11 cellular contexts compared by ENCODE assay signal in the genomic region with DNA sequence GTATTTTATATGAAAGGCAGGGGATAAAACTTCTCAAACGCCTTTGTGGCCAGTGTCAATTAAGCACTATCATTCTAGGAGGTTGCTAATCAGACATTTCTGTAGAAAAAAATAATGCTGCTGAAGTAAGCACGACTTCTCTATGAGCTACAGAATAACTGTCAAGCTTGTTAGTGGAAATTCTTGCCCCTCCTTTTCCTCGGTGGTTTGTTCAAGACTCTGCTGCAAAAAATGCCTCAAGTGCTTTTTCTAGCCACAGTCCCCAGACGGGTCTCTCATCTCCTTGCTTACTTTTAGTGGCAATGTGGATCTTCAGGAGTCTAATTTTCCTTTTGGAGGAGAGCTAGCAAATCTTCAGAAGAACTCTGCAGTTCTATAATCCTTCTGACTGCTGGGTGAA.
"Had no signal": no experiment of that assay in that cellular context is flagged by ENCODE, and none has a peak within 500 bp of the region (broad histone marks: within the 10 kb centered on the region; RNA-seq: fewer than 3 reads in every experiment).

No MANE protein-coding gene starts in this region.

- H3K27me3 Mint-ChIP-seq: stimulated activated naive CD8-positive, alpha-beta T cell treated with anti-CD3 and anti-CD28 coated beads, Interleukin-15, Interleukin-2, amounts not matched to agents 100 ng/mL and 50 ng/mL, for 24 hours had no signal

- H3K27me3 ChIP-seq: upper lobe of right lung had no signal

- H3K27ac ChIP-seq: dorsolateral prefrontal cortex, esophagus muscularis mucosa, upper lobe of right lung had no signal

- H3K4me3 ChIP-seq: dorsolateral prefrontal cortex, esophagus muscularis mucosa, upper lobe of right lung had no signal

- H3K4me3 Mint-ChIP-seq: activated T-cell treated with anti-CD3 and anti-CD28 coated beads, Interleukin-2, amount 50 U/mL, for 4 hours; memory B cell; stimulated activated naive CD8-positive, alpha-beta T cell treated with anti-CD3 and anti-CD28 coated beads, Interleukin-15, Interleukin-2, amounts not matched to agents 100 ng/mL and 50 ng/mL, for 24 hours had no signal

- H3K9me3 Mint-ChIP-seq: activated T-cell treated with anti-CD3 and anti-CD28 coated beads, Interleukin-2, amount 50 U/mL, for 4 hours had no signal

- H3K36me3 ChIP-seq: esophagus muscularis mucosa, upper lobe of right lung had no signal

- DNase-seq: activated CD4-positive, alpha-beta T cell treated with anti-CD3 and anti-CD28 coated beads for 1 hour; activated gamma-delta T cell; activated T-cell treated with anti-CD3 and anti-CD28 coated beads, Interleukin-2, amount 50 U/mL, for 4 hours; dorsolateral prefrontal cortex; glutamatergic neuron; stimulated activated CD4-positive, alpha-beta T cell treated with anti-CD3 and anti-CD28 coated beads, Interleukin-2, amount 100 ng/mL, for 48 hours; stimulated activated CD8-positive, alpha-beta memory T cell treated with anti-CD3 and anti-CD28 coated beads, Interleukin-4, amount 100 ng/mL, for 48 hours; upper lobe of right lung had no signal

- H3K36me3 Mint-ChIP-seq: memory B cell had no signal

- H3K4me1 Mint-ChIP-seq: memory B cell had no signal

- H3K27ac Mint-ChIP-seq: memory B cell had no signal

- H3K9me3 ChIP-seq: esophagus muscularis mucosa, upper lobe of right lung had no signal

- H3K4me1 ChIP-seq: esophagus muscularis mucosa, upper lobe of right lung had no signal

- ATAC-seq: activated T-cell treated with anti-CD3 and anti-CD28 coated beads, Interleukin-2, amount 50 U/mL, for 4 hours; upper lobe of right lung had no signal
